8 cellular contexts compared by ENCODE assay signal in genomic region chr6:36120979-36121706, GRCh38. TPM values are rescaled to one million over a fixed set of nuclear protein-coding genes. Genes with fewer than 3 reads are reported as not detected.
DNase-seq lines count a peak whose midpoint lies in the region; ATAC-seq and TF ChIP-seq lines count a peak whose summit lies in the region.

No MANE protein-coding gene starts in this region.

- TF ChIP-seq CTCF in RWPE2 (IDR thresholded peaks at IDR 0.05; ENCODE audit: poor library complexity, severe bottlenecking) (peak; percentile 13), lower leg skin (IDR thresholded peaks at IDR 0.05) (no peak), suprapubic skin (IDR thresholded peaks at IDR 0.05) (no peak)

- TF ChIP-seq POLR2A in lower leg skin (IDR thresholded peaks at IDR 0.05) (no peak), suprapubic skin (IDR thresholded peaks at IDR 0.05) (no peak)

- WGBS in GM23248 (ENCODE audit: low coverage in 1 of 2, low lambda C conversion rate in 2 of 2, missing lambda C conversion rate in 2 of 2), 2 experiments = 24 to 33% methylated on average over 12 of the region's 12 CpGs
- WGBS in lower leg skin, 2 donors = 18 to 26% methylated on average over 11 of the region's 12 CpGs
- WGBS in suprapubic skin = 20% methylated on average over 11 of the region's 12 CpGs

- no peak for TF ChIP-seq EP300 in suprapubic skin (IDR thresholded peaks at IDR 0.05)

- no peaks in the 10 kb centered on the region for H4K20me1 ChIP-seq in GM23248 (ENCODE audit: insufficient read depth)

- no peak overlapping the region for H3K9ac ChIP-seq in GM23248
- peak overlapping the region; percentile 30 for H3K9ac ChIP-seq in adipocyte (ENCODE audit: low read length)

- DNase-seq in GM23248 (peak; percentile 69), RWPE2 (ENCODE audit: low spot score) (no peak), adipocyte (ENCODE audit: low read depth) (peak; percentile 46), lower leg skin (ENCODE audit: low spot score in 2 of 2) (peak; percentile 62 to 93), suprapubic skin (ENCODE audit: low spot score in 2 of 2) (peak in 1 of 2 donors; percentile 78), NCI-H2081 treated with DMSO at 0.1 percent for 48 hours (lab: John Stamatoyannopoulos, UW) (no peak)

- H3K9me3 ChIP-seq in GM23248 (ENCODE audit: low read depth) = no peaks in the 10 kb centered on the region
- no peaks in the 10 kb centered on the region for H3K9me3 ChIP-seq in RWPE2 (ENCODE audit: severe bottlenecking)
- H3K9me3 ChIP-seq in adipocyte (ENCODE audit: control insufficient read depth, low read length) = no peaks in the 10 kb centered on the region
- H3K9me3 ChIP-seq in suprapubic skin = no peaks in the 10 kb centered on the region

- H3K9me2 ChIP-seq in GM23248 (ENCODE audit: insufficient read depth) = no peaks in the 10 kb centered on the region

- in situ Hi-C loops in GM23248 (cut with MboI) = loop anchor here (10.0 kb wide), 1 partner anchor 244 kb away; no protein-coding TSS in a partner anchor

- peaks cover 14% of the 10 kb centered on the region; the same call in 1 of the 2 replicates for H3F3A ChIP-seq in GM23248 (ENCODE audit: insufficient read depth)

- no peaks in the 10 kb centered on the region for H3K79me2 ChIP-seq in GM23248 (ENCODE audit: insufficient read depth)

- H3K27me3 ChIP-seq in GM23248 (replicated peaks; ENCODE audit: insufficient read depth) (no peaks in the 10 kb centered on the region), RWPE2 (ENCODE audit: insufficient read depth, poor library complexity, severe bottlenecking) (no peaks in the 10 kb centered on the region), adipocyte (replicated peaks; ENCODE audit: control insufficient read depth, insufficient read depth, low read length) (no peaks in the 10 kb centered on the region), suprapubic skin (no peaks in the 10 kb centered on the region)

- ATAC-seq in RWPE2 (ENCODE audit: low read depth) = peak; percentile 77
- no peak for ATAC-seq in HG02852 (IDR thresholded peaks at IDR 0.05; ENCODE audit: unreplicated experiment)
- ATAC-seq in GM21447 (IDR thresholded peaks at IDR 0.05; ENCODE audit: unreplicated experiment) = no peak

- H3K27ac ChIP-seq in GM23248 = no peak overlapping the region
- H3K27ac ChIP-seq in RWPE2 (ENCODE audit: poor library complexity, severe bottlenecking) = peak overlapping the region; percentile 34
- peak overlapping the region; percentile 68 for H3K27ac ChIP-seq in suprapubic skin

- H3K36me3 ChIP-seq in GM23248 (ENCODE audit: low read depth) (no peaks in the 10 kb centered on the region), RWPE2 (ENCODE audit: low read depth) (no peaks in the 10 kb centered on the region), adipocyte (ENCODE audit: control insufficient read depth, insufficient read depth, low read length, severe bottlenecking) (peaks cover 9% of the 10 kb centered on the region), suprapubic skin (no peaks in the 10 kb centered on the region)

- intact Hi-C loops in lower leg skin (cut with DNase I; ENCODE audit: low total_unique reads) = no loop called here

- H3K4me1 ChIP-seq in GM23248 (ENCODE audit: insufficient read depth) = peaks cover 10% of the 10 kb centered on the region; the same call in 1 of the 2 replicates
- peaks cover 13% of the 10 kb centered on the region for H3K4me1 ChIP-seq in RWPE2 (ENCODE audit: insufficient read depth, poor library complexity, severe bottlenecking)
- H3K4me1 ChIP-seq in adipocyte (ENCODE audit: control insufficient read depth, insufficient read depth, low read length) = peaks cover 22% of the 10 kb centered on the region
- peaks cover 44% of the 10 kb centered on the region for H3K4me1 ChIP-seq in suprapubic skin

- no peak overlapping the region for H3K4me2 ChIP-seq in GM23248 (ENCODE audit: unreplicated experiment)

- H3K4me3 ChIP-seq in GM23248 (no peak overlapping the region), RWPE2 (ENCODE audit: severe bottlenecking) (no peak overlapping the region), adipocyte (ENCODE audit: low read length) (no peak overlapping the region), lower leg skin (ENCODE audit: low read depth, poor library complexity, severe bottlenecking) (no peak overlapping the region), suprapubic skin (peak overlapping the region; percentile 14)

- H2AFZ ChIP-seq in GM23248 = no peak overlapping the region

RNA-seq across cellular contexts. Expression of gene MAPK13, which starts 9.2 kb away (rescaled TPM):
- 3.0 and 6.6 TPM in 2 replicates for total RNA-seq in GM23248 (2014; rRNA removed; shearing (Covaris generic))
- 2.9 and 3.2 TPM in 2 replicates for polyA plus RNA-seq in GM23248 (2016; fragmentation: Nextera tagmentation; extraction: Ambion mirVana)
- 100 to 1,000 TPM in 3 of 4 donors, 10 to 100 TPM in 1; 94.4 to 125 (median 116) TPM for total RNA-seq in lower leg skin
- total RNA-seq in suprapubic skin = 100 to 1,000 TPM in 3 of 4 donors, 10 to 100 TPM in 1; 72.5 to 109 (median 105) TPM

Comparison
In these comparisons a context has a peak if more than half of its experiments do, and no peak if none do; other contexts are left out.
1. DNase-seq: peak in GM23248 (single experiment), adipocyte (single experiment) and lower leg skin (2 of 2); none in RWPE2 (single experiment) and NCI-H2081 treated with DMSO at 0.1 percent for 48 hours (single experiment).